In the genomic region with DNA sequence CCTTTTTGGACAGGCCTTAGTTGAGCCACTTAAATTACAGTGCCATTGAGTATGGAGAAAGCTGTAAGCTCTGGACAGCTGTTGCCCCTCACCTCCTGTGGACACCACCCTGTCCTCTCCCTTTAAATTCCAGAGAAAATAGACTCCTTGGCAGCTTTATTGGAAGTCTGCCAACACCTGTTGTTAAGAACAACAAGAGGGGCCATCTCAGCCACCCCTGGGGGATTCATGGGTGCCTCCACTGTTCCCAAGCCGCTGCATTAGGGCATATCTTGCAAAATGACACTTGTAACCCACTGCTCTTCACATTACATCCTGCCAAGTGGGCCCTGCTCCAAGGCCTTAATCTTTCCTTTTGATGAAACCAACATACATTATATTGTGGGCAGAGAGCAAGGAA, we compare ENCODE assay signal across 29 cellular contexts. TPM values are rescaled to one million over a fixed set of nuclear protein-coding genes. Genes with fewer than 3 reads are reported as not detected.
DNase-seq lines count a peak whose midpoint lies in the region; ATAC-seq and TF ChIP-seq lines count a peak whose summit lies in the region.
"Had no signal": no experiment of that assay in that cellular context is flagged by ENCODE, and none has a peak within 500 bp of the region (broad histone marks: within the 10 kb centered on the region; RNA-seq: fewer than 3 reads in every experiment).

No MANE protein-coding gene starts in this region.

- ATAC-seq in IMR-90 (ENCODE audit: low read depth) (no peak), left lung (no peak)
- ATAC-seq: activated T-cell treated with anti-CD3 and anti-CD28 coated beads, Interleukin-2, amount 50 U/mL, for 72 hours; GM12878; HCT116; left lobe of liver had no signal

- H4K8ac ChIP-seq in IMR-90 (ENCODE audit: low read depth in 2 of 2, low read length in 2 of 2): no peak overlapping the region

- H3K36me3 ChIP-seq in IMR-90 (ENCODE audit: control insufficient read depth, insufficient read depth, low read length): no peaks in the 10 kb centered on the region
- no peaks in the 10 kb centered on the region for H3K36me3 ChIP-seq in left lung
- H3K36me3 ChIP-seq: brain microvascular endothelial cell, stomach, thyroid gland had no signal

- no peak overlapping the region for H2BK15ac ChIP-seq in IMR-90 (ENCODE audit: low read depth, low read length)

- no CpG with 5 or more reads among the region's 1 CpG for WGBS in IMR-90 (ENCODE audit: extremely low coverage in 2 of 2, insufficient read length in 1 of 2), 2 experiments

- no peak overlapping the region for H3K56ac ChIP-seq in IMR-90 (ENCODE audit: extremely low read depth, insufficient read depth, low read length)

- POLR2A ChIA-PET in IMR-90 (lab: Charles Lee; ENCODE audit: unreplicated experiment) (no interaction called here), GM10248 (lab: Yijun Ruan, JAX) (no interaction called here)

- no peak for TF ChIP-seq POLR2A in IMR-90 (IDR thresholded peaks at IDR 0.05; ENCODE audit: low read depth, low read length)

- intact Hi-C loops in IMR-90 (cut with micrococcal nuclease): no loop called here
- intact Hi-C loops in left lung (cut with DNase I): no loop called here

- TF ChIP-seq CTCF in IMR-90 (conservative IDR thresholded peaks at IDR 0.05; ENCODE audit: low read depth, low read length) (no peak), left lung (IDR thresholded peaks at IDR 0.05) (no peak), GM10248 (IDR thresholded peaks at IDR 0.05; ENCODE audit: control extremely low read depth, extremely low read depth, low read depth, missing control alignments) (no peak)

- no peak overlapping the region for H3K14ac ChIP-seq in IMR-90 (replicated peaks; ENCODE audit: low read depth, low read length)

- H3K9me1 ChIP-seq in IMR-90 (ENCODE audit: insufficient read depth, low read length): no peaks in the 10 kb centered on the region

- H4K20me1 ChIP-seq in IMR-90 (ENCODE audit: insufficient read depth, low read length): no peaks in the 10 kb centered on the region

- no TSS peak for BruUV-seq in IMR-90 (replicated peaks; lab: Mats Ljungman, UMichigan)

- no peak overlapping the region for H3K4me3 ChIP-seq in IMR-90 (ENCODE audit: insufficient read depth, low read depth, low read length)
- H3K4me3 ChIP-seq in left lung: no peak overlapping the region
- H3K4me3 ChIP-seq: GM12878, smooth muscle cell, stomach, thyroid gland had no signal

- H3K23ac ChIP-seq in IMR-90 (ENCODE audit: low read depth, low read length): no peak overlapping the region

- no peaks in the 10 kb centered on the region for H3K79me1 ChIP-seq in IMR-90 (ENCODE audit: low read depth in 1 of 2, low read length in 2 of 2)

- no peak overlapping the region for H3K18ac ChIP-seq in IMR-90 (ENCODE audit: low read depth, low read length)

- no peak overlapping the region for H2BK5ac ChIP-seq in IMR-90 (ENCODE audit: low read depth, low read length, poor library complexity, severe bottlenecking)

- CTCF ChIA-PET in IMR-90 (lab: Yijun Ruan, JAX) (no interaction called here), GM10248 (lab: Yijun Ruan, JAX) (no interaction called here)

- peak overlapping the region; percentile 39 for H2AFZ ChIP-seq in IMR-90 (replicated peaks; ENCODE audit: low read length, poor library complexity)

- TF ChIP-seq RAD21 in IMR-90 (IDR thresholded peaks at IDR 0.05; ENCODE audit: low read length): no peak

- dilution Hi-C loops in IMR-90 (cut with HindIII; ENCODE audit: low sequenced_read_pairs, unreplicated experiment): no loop called here

- no peak overlapping the region for H4K91ac ChIP-seq in IMR-90 (ENCODE audit: insufficient read depth, low read depth, low read length)

- in situ Hi-C loops in IMR-90 (cut with MboI; ENCODE audit: low sequenced_read_pairs): no loop called here

- H4K5ac ChIP-seq in IMR-90 (ENCODE audit: low read depth, low read length): no peak overlapping the region

- H3K4ac ChIP-seq in IMR-90 (ENCODE audit: low read depth, low read length): no peak overlapping the region

- no peak overlapping the region for H2BK120ac ChIP-seq in IMR-90 (ENCODE audit: low read depth, low read length)

- no peak overlapping the region for H2BK20ac ChIP-seq in IMR-90 (ENCODE audit: low read depth, low read length)

- H3K4me1 ChIP-seq in IMR-90 (ENCODE audit: control insufficient read depth, insufficient read depth, low read length): no peaks in the 10 kb centered on the region
- H3K4me1 ChIP-seq in left lung: no peaks in the 10 kb centered on the region
- H3K4me1 ChIP-seq: stomach, thyroid gland had no signal

- no peak overlapping the region for H3K9ac ChIP-seq in IMR-90 (ENCODE audit: low read depth, low read length)

- no peak overlapping the region for H3K4me2 ChIP-seq in IMR-90 (ENCODE audit: low read depth, low read length)
- H3K4me2 ChIP-seq: smooth muscle cell had no signal

- H2AK5ac ChIP-seq in IMR-90 (ENCODE audit: low read depth, low read length): no peak overlapping the region

- H2AK9ac ChIP-seq in IMR-90 (replicated peaks; ENCODE audit: low read depth, low read length, poor library complexity): no peak overlapping the region

- peak; percentile 72 for DNase-seq in DMS79 treated with DMSO at 0.1 percent for 48 hours (lab: John Stamatoyannopoulos, UW)
- no peak for DNase-seq in IMR-90
- DNase-seq in NCI-H345 (lab: John Stamatoyannopoulos, UW): peak; percentile 2
- DNase-seq in fibroblast of peridontal ligament (ENCODE audit: extremely low read depth): peak; percentile 8
- DNase-seq in dermis blood vessel endothelial cell: no peak
- no peak for DNase-seq in left lung
- DNase-seq in activated T-cell treated with anti-CD3 and anti-CD28 coated beads, Interleukin-2, amount 50 U/mL, for 1 hour: no peak
- no peak for DNase-seq in GM10248 (ENCODE audit: extremely low spot score)
- DNase-seq: activated CD4-positive, alpha-beta T cell treated with anti-CD3 and anti-CD28 coated beads, Interleukin-2, amount 10 ng/mL, durations not matched to agents 24 days and 14 days; activated naive CD4-positive, alpha-beta T cell treated with anti-CD3 and anti-CD28 coated beads for 36 hours; activated T-cell treated with anti-CD3 and anti-CD28 coated beads, Interleukin-2, amount 50 U/mL, for 72 hours; amniotic stem cell; brain microvascular endothelial cell; hypothalamus; Kasumi-1; mesenchymal stem cell; NK-92 treated with Interleukin-12 subunit alpha and Interleukin-12 subunit beta, amount 100 ng/mL, for 24 hours; nucleus accumbens; SHP77 treated with DMSO at 0.1 percent for 48 hours; stimulated activated CD4-positive, alpha-beta T cell treated with anti-CD3 and anti-CD28 coated beads, Interleukin-1b, Interleukin-23, amount 100 ng/mL, for 48 hours; stimulated activated CD8-positive, alpha-beta memory T cell treated with anti-CD3 and anti-CD28 coated beads, Interleukin-4, amount 100 ng/mL, for 48 hours; stomach; T1000; thyroid gland had no signal

- H3K27ac ChIP-seq in IMR-90 (ENCODE audit: insufficient read depth, low read length) (no peak overlapping the region), left lung (no peak overlapping the region)
- H3K27ac ChIP-seq: brain microvascular endothelial cell, C4-2B, stomach, thyroid gland had no signal

- H3K27me3 ChIP-seq in IMR-90 (ENCODE audit: control insufficient read depth, insufficient read depth, low read length) (no peaks in the 10 kb centered on the region), left lung (no peaks in the 10 kb centered on the region)
- H3K27me3 ChIP-seq: brain microvascular endothelial cell, stomach, thyroid gland had no signal

- H3K9me3 ChIP-seq in IMR-90 (ENCODE audit: control insufficient read depth, insufficient read depth, low read length): no peaks in the 10 kb centered on the region
- H3K9me3 ChIP-seq in left lung: peaks cover 0 to 3% of the 10 kb centered on the region in 2 donors
- H3K9me3 ChIP-seq: thyroid gland had no signal

TF ChIP-seq in IMR-90, 13 proteins besides CTCF, POLR2A, EP300 and RAD21 (continues in another document):
- TF ChIP-seq, protein P1, sequence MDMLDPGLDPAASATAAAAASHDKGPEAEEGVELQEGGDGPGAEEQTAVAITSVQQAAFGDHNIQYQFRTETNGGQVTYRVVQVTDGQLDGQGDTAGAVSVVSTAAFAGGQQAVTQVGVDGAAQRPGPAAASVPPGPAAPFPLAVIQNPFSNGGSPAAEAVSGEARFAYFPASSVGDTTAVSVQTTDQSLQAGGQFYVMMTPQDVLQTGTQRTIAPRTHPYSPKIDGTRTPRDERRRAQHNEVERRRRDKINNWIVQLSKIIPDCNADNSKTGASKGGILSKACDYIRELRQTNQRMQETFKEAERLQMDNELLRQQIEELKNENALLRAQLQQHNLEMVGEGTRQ (IDR thresholded peaks at IDR 0.05; ENCODE audit: low read depth, low read length): no peak
- TF ChIP-seq CEBPB (IDR thresholded peaks at IDR 0.05; ENCODE audit: low read depth, low read length) (no peak), RFX5 (IDR thresholded peaks at IDR 0.05; ENCODE audit: low read depth, low read length) (no peak), BHLHE40 (IDR thresholded peaks at IDR 0.05; ENCODE audit: low read depth, low read length) (no peak), MXI1 (IDR thresholded peaks at IDR 0.05; ENCODE audit: borderline replicate concordance, low read depth, low read length) (no peak), MAZ (IDR thresholded peaks at IDR 0.05; ENCODE audit: borderline replicate concordance, low read depth, low read length) (no peak), NFE2L2 (IDR thresholded peaks at IDR 0.05; ENCODE audit: low read depth, low read length) (no peak), MAFK (IDR thresholded peaks at IDR 0.05; ENCODE audit: low read depth, low read length) (no peak)
- TF ChIP-seq, protein P2, sequence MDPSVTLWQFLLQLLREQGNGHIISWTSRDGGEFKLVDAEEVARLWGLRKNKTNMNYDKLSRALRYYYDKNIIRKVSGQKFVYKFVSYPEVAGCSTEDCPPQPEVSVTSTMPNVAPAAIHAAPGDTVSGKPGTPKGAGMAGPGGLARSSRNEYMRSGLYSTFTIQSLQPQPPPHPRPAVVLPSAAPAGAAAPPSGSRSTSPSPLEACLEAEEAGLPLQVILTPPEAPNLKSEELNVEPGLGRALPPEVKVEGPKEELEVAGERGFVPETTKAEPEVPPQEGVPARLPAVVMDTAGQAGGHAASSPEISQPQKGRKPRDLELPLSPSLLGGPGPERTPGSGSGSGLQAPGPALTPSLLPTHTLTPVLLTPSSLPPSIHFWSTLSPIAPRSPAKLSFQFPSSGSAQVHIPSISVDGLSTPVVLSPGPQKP (IDR thresholded peaks at IDR 0.05; ENCODE audit: borderline replicate concordance, low read depth, low read length): no peak

RNA-seq across cellular contexts. Expression of a gene that starts 27.3 kb away (rescaled TPM):
- total RNA-seq in IMR-90 (2012; rRNA removed): 84.8 and 87.5 TPM in 2 replicates
- polyA plus RNA-seq in IMR-90 (2012; rRNA removed): 343 and 345 TPM in 2 replicates
- polyA plus RNA-seq in IMR-90 (2012; cell fraction: cytosol; rRNA removed): 212 and 293 TPM in 2 replicates
- polyA plus RNA-seq in IMR-90 (2012; cell fraction: nucleus; rRNA removed; ENCODE audit: low replicate concordance): 80.3 and 130 TPM in 2 replicates
- total RNA-seq in dermis blood vessel endothelial cell: 37.8 and 45.0 TPM in 2 replicates
- total RNA-seq in left lung: 10 to 100 TPM; 64.1 to 75.0 TPM

RNA-seq across cellular contexts. Expression of a gene that starts 33.4 kb away (rescaled TPM):
- 29.9 and 32.2 TPM in 2 replicates for total RNA-seq in IMR-90 (2012; rRNA removed)
- polyA plus RNA-seq in IMR-90 (2012; rRNA removed): 25.4 and 26.0 TPM in 2 replicates
- polyA plus RNA-seq in IMR-90 (2012; cell fraction: cytosol; rRNA removed): 16.3 and 17.2 TPM in 2 replicates
- 9.8 and 15.3 TPM in 2 replicates for polyA plus RNA-seq in IMR-90 (2012; cell fraction: nucleus; rRNA removed; ENCODE audit: low replicate concordance)
- 50.9 and 62.0 TPM in 2 replicates for total RNA-seq in dermis blood vessel endothelial cell
- total RNA-seq in left lung: 10 to 100 TPM; 75.9 to 82.9 TPM

Comparison
In these comparisons a context has a peak if more than half of its experiments do, and no peak if none do; other contexts are left out.
1. DNase-seq: peak in DMS79 treated with DMSO at 0.1 percent for 48 hours (single experiment), NCI-H345 (single experiment) and fibroblast of peridontal ligament (single experiment); none in IMR-90 (single experiment), dermis blood vessel endothelial cell (single experiment), left lung (0 of 2), activated T-cell treated with anti-CD3 and anti-CD28 coated beads, Interleukin-2, amount 50 U/mL, for 1 hour (single experiment) and GM10248 (single experiment).